Comparison of ENCODE assay signal across 15 cellular contexts in the genomic region with DNA sequence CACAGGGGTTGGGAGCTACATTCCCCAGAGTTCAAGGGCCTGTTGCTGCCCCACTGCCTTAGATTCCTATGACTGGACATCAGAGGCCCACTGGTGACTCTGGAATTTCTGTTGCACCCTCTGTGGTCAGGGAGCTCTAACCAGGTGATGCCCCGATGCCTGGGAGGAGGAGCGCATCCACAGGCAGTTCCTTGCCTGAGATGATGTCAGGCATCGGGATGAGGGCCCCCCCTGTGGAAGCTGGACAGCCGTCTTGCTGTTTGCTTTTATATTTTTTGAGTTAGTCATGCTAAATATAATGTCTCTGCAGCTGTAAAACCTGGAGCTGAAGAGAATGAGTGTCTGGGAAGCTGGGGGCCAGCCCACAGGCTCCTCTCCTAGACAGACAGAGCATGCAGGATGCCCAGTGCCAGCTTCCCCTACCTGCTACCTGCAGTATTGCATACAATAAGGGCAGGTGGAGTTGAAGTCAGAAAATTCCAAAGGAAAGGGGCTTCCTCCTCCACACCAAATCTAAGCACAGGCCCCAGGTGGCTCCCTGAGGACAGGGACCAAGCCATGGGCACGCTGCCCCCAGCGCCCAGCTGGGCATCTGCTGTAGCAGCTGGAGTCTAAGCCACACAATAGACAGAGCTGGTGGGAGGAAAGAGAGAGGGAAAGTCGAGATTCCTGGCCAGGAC. TPM values are rescaled to one million over a fixed set of nuclear protein-coding genes. Genes with fewer than 3 reads are reported as not detected.
DNase-seq lines count a peak whose midpoint lies in the region; ATAC-seq, FAIRE-seq and TF ChIP-seq lines count a peak whose summit lies in the region.
"Had no signal": no experiment of that assay in that cellular context is flagged by ENCODE, and none has a peak within 500 bp of the region (broad histone marks: within the 10 kb centered on the region; RNA-seq: fewer than 3 reads in every experiment).

No MANE protein-coding gene starts in this region.

- peak; percentile 85 for FAIRE-seq in astrocyte (lab: Jason Lieb, UNC)

- H3K4me3 Mint-ChIP-seq in astrocyte (ENCODE audit: unreplicated experiment), result peak overlapping the region; percentile 31
- H3K4me3 Mint-ChIP-seq: T-helper 1 cell treated with Interleukin-12 subunit alpha and Interleukin-12 subunit beta and Interleukin-4 antibody, amounts not matched to agents 30 μg/mL and 1 μg/mL, for 36 hours had no signal

- H3K9me3 ChIP-seq in astrocyte (ENCODE audit: insufficient read depth, low read depth, low read length), result no peaks in the 10 kb centered on the region
- H3K9me3 ChIP-seq in tibial artery, result no peaks in the 10 kb centered on the region
- H3K9me3 ChIP-seq: adrenal gland had no signal

- no peak overlapping the region for H3K4me3 ChIP-seq in astrocyte (ENCODE audit: insufficient read depth, low read depth, low read length)
- H3K4me3 ChIP-seq in tibial artery, result no peak overlapping the region
- H3K4me3 ChIP-seq: adrenal gland had no signal

- H3K27me3 Mint-ChIP-seq in astrocyte (ENCODE audit: low read depth, unreplicated experiment), result no peaks in the 10 kb centered on the region

- peaks cover 85% of the 10 kb centered on the region for H3K4me1 Mint-ChIP-seq in astrocyte (ENCODE audit: low read depth, unreplicated experiment)

- peaks cover 40% of the 10 kb centered on the region for H3K36me3 Mint-ChIP-seq in astrocyte (ENCODE audit: low read depth, unreplicated experiment)

- H3K27ac ChIP-seq in astrocyte (ENCODE audit: low read depth, low read length) (peak overlapping the region; percentile 79), tibial artery (peak overlapping the region; percentile 92 to 93)
- H3K27ac ChIP-seq: 22Rv1, adrenal gland had no signal

- DNase-seq in DMS 273 (lab: John Stamatoyannopoulos, UW; ENCODE audit: unreplicated experiment) (peak; percentile 44), DMS 273 treated with DMSO at 0.1 percent for 48 hours (lab: John Stamatoyannopoulos, UW) (no peak), astrocyte (ENCODE audit: low read depth) (peak; percentile 93), iPS-NIHi11 (ENCODE audit: low spot score) (peak; percentile 29), tibial artery (peak in 1 of 2 donors; percentile 64), left lobe of liver (ENCODE audit: low spot score) (no peak)
- no peak for DNase-seq in activated effector memory CD4-positive, alpha-beta T cell treated with Interleukin-2 at 50 U/mL for 16 hours
- no peak for DNase-seq in stimulated activated CD4-positive, alpha-beta T cell treated with anti-CD3 and anti-CD28 coated beads, Interleukin-1b, Interleukin-23, amount 100 ng/mL, for 48 hours
- DNase-seq: adrenal gland; NCI-H1048; NCI-H774; stimulated activated CD4-positive, alpha-beta T cell treated with anti-CD3 and anti-CD28 coated beads, Interleukin-15, amount 100 ng/mL, for 24 hours; stimulated activated naive CD4-positive, alpha-beta T cell had no signal

- peaks cover 93% of the 10 kb centered on the region for H3K4me1 ChIP-seq in astrocyte (ENCODE audit: insufficient read depth, low read length)
- H3K4me1 ChIP-seq in tibial artery, result peaks cover 8 to 100% (median 87%) of the 10 kb centered on the region in 4 donors
- H3K4me1 ChIP-seq: adrenal gland had no signal

- H3K9ac ChIP-seq in astrocyte (ENCODE audit: low read length), result peak overlapping the region; percentile 72

- peak overlapping the region; percentile 83 for H3K27ac Mint-ChIP-seq in astrocyte (ENCODE audit: unreplicated experiment)
- H3K27ac Mint-ChIP-seq: T-helper 1 cell treated with Interleukin-12 subunit alpha and Interleukin-12 subunit beta and Interleukin-4 antibody, amounts not matched to agents 30 μg/mL and 1 μg/mL, for 36 hours had no signal

- no peaks in the 10 kb centered on the region for H4K20me1 ChIP-seq in astrocyte (ENCODE audit: insufficient read depth, low read length)

- H3K27me3 ChIP-seq in astrocyte (ENCODE audit: insufficient read depth, low read length) (no peaks in the 10 kb centered on the region), tibial artery (no peaks in the 10 kb centered on the region)
- H3K27me3 ChIP-seq: adrenal gland had no signal

- TF ChIP-seq CTCF in astrocyte (IDR thresholded peaks at IDR 0.05; ENCODE audit: insufficient read depth, low read depth, low read length) (peak; percentile 23), tibial artery (IDR thresholded peaks at IDR 0.05) (peak in 1 of 2 experiments; percentile 13)

- peaks cover 88% of the 10 kb centered on the region for H3K79me2 ChIP-seq in astrocyte (ENCODE audit: insufficient read depth, low read length)

- no peaks in the 10 kb centered on the region for H3K9me3 Mint-ChIP-seq in astrocyte (ENCODE audit: unreplicated experiment)
- H3K9me3 Mint-ChIP-seq: T-helper 1 cell treated with Interleukin-12 subunit alpha and Interleukin-12 subunit beta and Interleukin-4 antibody, amounts not matched to agents 30 μg/mL and 1 μg/mL, for 36 hours had no signal

- intact Hi-C loops in tibial artery (cut with DNase I; ENCODE audit: low total_unique reads), result no loop called here

- H2AFZ ChIP-seq in astrocyte (ENCODE audit: low read depth, low read length), result no peak overlapping the region

- H3K36me3 ChIP-seq in astrocyte (ENCODE audit: insufficient read depth, low read length), result peaks cover 15% of the 10 kb centered on the region
- H3K36me3 ChIP-seq in tibial artery, result no peaks in the 10 kb centered on the region
- H3K36me3 ChIP-seq: adrenal gland had no signal

- no peak for ATAC-seq in left lobe of liver

- peak overlapping the region; percentile 64 for H3K4me2 ChIP-seq in astrocyte (ENCODE audit: low read length)

RNA-seq across cellular contexts. Expression of gene COL4A2, which starts 16.2 kb away (rescaled TPM):
- total RNA-seq in astrocyte (1,414 and 1,647 TPM in 2 replicates), left lobe of liver (12.4 TPM)

RNA-seq across cellular contexts. Expression of gene COL4A1, which starts 16.4 kb away (rescaled TPM):
- total RNA-seq in astrocyte, result 2,489 and 3,103 TPM in 2 replicates
- 9.1 TPM for total RNA-seq in left lobe of liver

Comparison
In these comparisons a context has a peak if more than half of its experiments do, and no peak if none do; other contexts are left out.
1. DNase-seq: peak in DMS 273 (single experiment), astrocyte (single experiment) and iPS-NIHi11 (single experiment); none in DMS 273 treated with DMSO at 0.1 percent for 48 hours (single experiment), left lobe of liver (single experiment), activated effector memory CD4-positive, alpha-beta T cell treated with Interleukin-2 at 50 U/mL for 16 hours (single experiment) and stimulated activated CD4-positive, alpha-beta T cell treated with anti-CD3 and anti-CD28 coated beads, Interleukin-1b, Interleukin-23, amount 100 ng/mL, for 48 hours (single experiment).
2. RNA of gene COL4A2, which starts 16.2 kb away (total RNA-seq): 1,414 to 1,647 TPM in astrocyte; 12.4 TPM in left lobe of liver (single experiment); every median in the first group is over 100 times any median in the second.
3. RNA of gene COL4A1, which starts 16.4 kb away (total RNA-seq): 2,489 to 3,103 TPM in astrocyte; 9.1 TPM in left lobe of liver (single experiment); every median in the first group is over 100 times any median in the second.